ENCODE assay signal across 8 cellular contexts in the genomic region with DNA sequence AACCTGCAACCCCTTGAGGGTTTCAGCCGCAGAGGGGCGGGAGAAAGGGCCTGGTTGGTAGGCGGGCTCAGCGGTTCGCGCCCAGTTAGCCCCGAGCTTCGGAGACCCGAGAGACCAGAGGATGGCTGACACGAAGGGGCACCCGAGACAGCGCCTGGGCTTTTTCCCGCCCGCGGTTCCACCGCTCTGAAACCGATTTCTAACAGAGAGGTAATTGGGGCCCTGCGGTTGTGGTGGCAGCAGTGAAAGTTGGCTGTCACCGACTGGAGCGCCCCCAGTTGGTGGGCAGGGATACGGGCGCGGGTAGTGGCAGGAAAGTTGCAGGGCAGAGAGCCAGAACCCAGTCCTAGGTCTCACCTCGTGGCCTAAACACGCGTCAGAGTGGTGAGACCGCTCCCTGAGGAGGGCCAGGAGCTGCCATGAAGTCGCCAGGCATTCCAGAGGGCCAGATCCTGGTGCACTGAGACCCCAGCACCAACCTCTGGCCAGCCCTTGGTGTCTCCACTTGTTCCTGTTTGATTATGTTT. TPM values are rescaled to one million over a fixed set of nuclear protein-coding genes. Genes with fewer than 3 reads are reported as not detected.
DNase-seq lines count a peak whose midpoint lies in the region; ATAC-seq and TF ChIP-seq lines count a peak whose summit lies in the region.

No MANE protein-coding gene starts in this region.

- H3K4me3 Mint-ChIP-seq in dendritic cell treated with granulocyte-macrophage colony-stimulating factor and Interleukin-4, amounts not matched to agents 40 ng/mL and 50 ng/mL, for 4 days, result peak overlapping the region; percentile 88

- H3K27me3 Mint-ChIP-seq in dendritic cell treated with granulocyte-macrophage colony-stimulating factor and Interleukin-4, amounts not matched to agents 40 ng/mL and 50 ng/mL, for 4 days, result no peaks in the 10 kb centered on the region

- TF ChIP-seq CTCF in lung (IDR thresholded peaks at IDR 0.05; ENCODE audit: control extremely low read depth, extremely low read depth), result peak; percentile 71

- peaks cover 50% of the 10 kb centered on the region for H3K4me1 Mint-ChIP-seq in dendritic cell treated with granulocyte-macrophage colony-stimulating factor and Interleukin-4, amounts not matched to agents 40 ng/mL and 50 ng/mL, for 4 days (ENCODE audit: low read depth)

- WGBS in lung, 2 donors, result 0 to 1% methylated on average over 27 to 28 of the region's 28 CpGs

- peak; percentile 44 for ATAC-seq in GM18873 (IDR thresholded peaks at IDR 0.05; ENCODE audit: low FRiP score, unreplicated experiment)
- peak; percentile 53 for ATAC-seq in HG03159 (IDR thresholded peaks at IDR 0.05; ENCODE audit: unreplicated experiment)
- peak; percentile 79 for ATAC-seq in lung (ENCODE audit: insufficient read depth, low FRiP score)

- H3K36me3 Mint-ChIP-seq in dendritic cell treated with granulocyte-macrophage colony-stimulating factor and Interleukin-4, amounts not matched to agents 40 ng/mL and 50 ng/mL, for 4 days (ENCODE audit: low read depth), result peaks cover 44% of the 10 kb centered on the region

- H3K27ac ChIP-seq in lung (ENCODE audit: low read depth in 1 of 2, low read length in 1 of 2), result peak overlapping the region; percentile 70 to 77

- H3K4me1 ChIP-seq in lung (ENCODE audit: control insufficient read depth in 2 of 2, insufficient read depth in 2 of 2, low read length in 2 of 2), result peaks cover 0 to 4% of the 10 kb centered on the region in 2 donors

- no peaks in the 10 kb centered on the region for H3K27me3 ChIP-seq in lung (ENCODE audit: control insufficient read depth, insufficient read depth)

- H3K9me3 Mint-ChIP-seq in dendritic cell treated with granulocyte-macrophage colony-stimulating factor and Interleukin-4, amounts not matched to agents 40 ng/mL and 50 ng/mL, for 4 days, result no peaks in the 10 kb centered on the region

- no peaks in the 10 kb centered on the region for H3K9me3 ChIP-seq in lung (ENCODE audit: control insufficient read depth in 2 of 2, insufficient read depth in 1 of 2, low read length in 1 of 2)

- peak overlapping the region; percentile 95 for H3K27ac Mint-ChIP-seq in dendritic cell treated with granulocyte-macrophage colony-stimulating factor and Interleukin-4, amounts not matched to agents 40 ng/mL and 50 ng/mL, for 4 days

- peaks cover 5 to 7% of the 10 kb centered on the region in 2 donors for H3K36me3 ChIP-seq in lung (ENCODE audit: control insufficient read depth in 2 of 2, insufficient read depth in 2 of 2, low read length in 2 of 2)

- peak overlapping the region; percentile 16 for H3K4me3 ChIP-seq in lung

- peak; percentile 74 for DNase-seq in AG08396 (ENCODE audit: low spot score)
- peak; percentile 85 for DNase-seq in NCI-H510A treated with DMSO at 0.1 percent for 48 hours (lab: John Stamatoyannopoulos, UW)
- DNase-seq in activated CD4-positive, alpha-beta T cell treated with anti-CD3 and anti-CD28 coated beads, Interleukin-2, amount 50 U/mL, for 1 hour, result peak; percentile 80
- DNase-seq in lung (ENCODE audit: low spot score), result peak; percentile 80
- DNase-seq in stimulated activated CD8-positive, alpha-beta memory T cell treated with anti-CD3 and anti-CD28 coated beads, Interleukin-12 subunit alpha, Interleukin-12 subunit beta, amount 100 ng/mL, for 1 hour (ENCODE audit: low read depth), result peak; percentile 65

- intact Hi-C loops in dendritic cell treated with granulocyte-macrophage colony-stimulating factor and Interleukin-4, amounts not matched to agents 40 ng/mL and 50 ng/mL, for 4 days (cut with micrococcal nuclease), result loop anchor here (1.0 to 10.0 kb wide), 2 partner anchors 16 to 47 kb away; a partner anchor contains a TSS

RNA-seq across cellular contexts. Expression of a gene that starts 0.6 kb away (rescaled TPM):
- 10 to 100 TPM in 1 of 2 donors, 1 to 10 TPM in 1; 4.8 to 15.5 TPM for total RNA-seq in lung
- 1 to 10 TPM; 3.6 to 4.2 TPM for polyA plus RNA-seq in lung

RNA-seq across cellular contexts. Expression of a gene that starts 14.8 kb away (rescaled TPM):
- total RNA-seq in lung, result 100 to 1,000 TPM; 334 to 924 TPM
- 1,000 to 10,000 TPM; 2,106 to 3,331 TPM for polyA plus RNA-seq in lung

RNA-seq across cellular contexts. Expression of a gene that starts 22.7 kb away (rescaled TPM):
- under 1 TPM in 1 of 2 donors, not detected in 1; 0.18 TPM for total RNA-seq in lung
- polyA plus RNA-seq in lung, result under 1 TPM; 0.24 to 0.46 TPM

RNA-seq across cellular contexts. Expression of a gene that starts 23.0 kb away (rescaled TPM):
- 10 to 100 TPM in 1 of 2 donors, 1 to 10 TPM in 1; 7.1 to 17.3 TPM for total RNA-seq in lung
- polyA plus RNA-seq in lung, result 10 to 100 TPM in 1 of 2 donors, 1 to 10 TPM in 1; 8.4 to 24.6 TPM

RNA-seq across cellular contexts. Expression of a gene that starts 31.1 kb away (rescaled TPM):
- 100 to 1,000 TPM; 235 to 580 TPM for total RNA-seq in lung
- polyA plus RNA-seq in lung, result 100 to 1,000 TPM; 365 to 404 TPM

Comparison
In these comparisons a context has a peak if more than half of its experiments do, and no peak if none do; other contexts are left out.
1. Peak in every context shown above with its lines: DNase-seq, ATAC-seq, H3K4me3 ChIP-seq and H3K27ac ChIP-seq.